ENCODE assay signal across 15 cellular contexts in the genomic region with DNA sequence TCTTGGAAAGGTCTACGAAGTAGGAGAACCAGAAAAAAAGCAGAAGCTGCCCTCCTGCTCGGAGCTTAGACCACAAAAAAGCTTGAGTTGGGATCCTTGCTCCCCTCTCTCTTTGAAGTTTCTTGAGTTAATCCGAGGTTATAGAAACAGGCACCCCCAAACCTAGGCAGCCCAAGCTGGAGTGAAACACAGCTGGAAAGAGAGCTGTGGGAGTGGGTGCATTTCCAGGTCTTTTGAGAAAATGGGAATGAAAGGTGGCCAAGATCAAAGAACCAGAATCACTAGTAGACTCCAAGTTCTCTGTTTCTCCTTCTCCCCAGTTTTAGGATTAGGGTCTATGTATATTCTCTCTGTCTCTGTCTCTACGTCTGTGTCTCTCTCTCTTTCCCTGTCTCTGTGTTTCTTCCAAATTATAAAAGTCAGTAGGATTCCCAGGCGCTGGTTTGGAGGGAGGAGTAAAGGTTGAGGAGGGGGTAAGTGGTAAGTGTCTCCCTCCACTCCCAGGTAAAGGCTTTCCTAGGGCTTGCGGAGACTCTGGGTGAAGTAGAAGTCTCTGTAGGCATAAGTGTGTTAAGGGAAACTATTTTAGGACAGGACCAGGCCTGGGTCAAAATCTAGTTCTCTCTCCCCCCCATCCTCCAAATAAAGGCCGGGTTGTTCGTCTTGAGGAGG. TPM values are rescaled to one million over a fixed set of nuclear protein-coding genes. Genes with fewer than 3 reads are reported as not detected.
"Had no signal": no experiment of that assay in that cellular context is flagged by ENCODE, and none has a peak within 500 bp of the region (broad histone marks: within the 10 kb centered on the region; RNA-seq: fewer than 3 reads in every experiment).

No MANE protein-coding gene starts in this region.

- H3K4me3 ChIP-seq: mucosa of descending colon, upper lobe of right lung had no signal

- H3K4me3 Mint-ChIP-seq: activated CD4-positive, alpha-beta T cell treated with anti-CD3 and anti-CD28 coated beads for 36 hours had no signal

- H3K4me1 ChIP-seq: foreskin keratinocyte had no signal

- DNase-seq: activated CD4-positive, alpha-beta T cell treated with anti-CD3 and anti-CD28 coated beads for 36 hours; activated effector memory CD4-positive, alpha-beta T cell treated with Interleukin-2 at 50 U/mL for 16 hours; activated T-cell treated with anti-CD3 and anti-CD28 coated beads, Interleukin-2, amount 50 U/mL, for 1 hour; effector CD4-positive, alpha-beta T cell; foreskin keratinocyte; mammary epithelial cell; mucosa of descending colon; SHP77 treated with DMSO at 0.1 percent for 48 hours; stimulated activated CD4-positive, alpha-beta T cell treated with anti-CD3 and anti-CD28 coated beads, Interleukin-12 subunit alpha, Interleukin-12 subunit beta, amount 100 ng/mL, for 4 hours; stimulated activated naive CD8-positive, alpha-beta T cell treated with anti-CD3 and anti-CD28 coated beads, Interleukin-15, Interleukin-2, amounts not matched to agents 100 U/mL and 50 U/mL, for 24 hours had no signal

- H3K27ac Mint-ChIP-seq: activated CD4-positive, alpha-beta T cell treated with anti-CD3 and anti-CD28 coated beads for 36 hours had no signal

- H3K36me3 ChIP-seq: right lobe of liver, upper lobe of right lung had no signal

- ATAC-seq: activated CD4-positive, alpha-beta T cell treated with anti-CD3 and anti-CD28 coated beads for 36 hours; foreskin keratinocyte; left lobe of liver; mucosa of descending colon; right lobe of liver; stimulated activated naive CD8-positive, alpha-beta T cell treated with anti-CD3 and anti-CD28 coated beads, Interleukin-15, Interleukin-2, amounts not matched to agents 100 U/mL and 50 U/mL, for 24 hours; upper lobe of right lung had no signal

- H3K9me3 ChIP-seq: mucosa of descending colon, right lobe of liver, upper lobe of right lung had no signal

- H3K27ac ChIP-seq: foreskin keratinocyte, right lobe of liver, upper lobe of right lung had no signal

RNA-seq across cellular contexts. Expression of a gene that starts 2.9 kb away (rescaled TPM):
- total RNA-seq: activated CD4-positive, alpha-beta T cell treated with anti-CD3 and anti-CD28 coated beads for 36 hours; endothelial cell of umbilical vein; foreskin keratinocyte; mammary epithelial cell; mucosa of descending colon; T-helper 2 cell treated with Interferon-gamma antibody and Interleukin-4, amounts not matched to agents 100 ng/mL and 5 ng/mL, for 36 hours; upper lobe of right lung had no signal
- polyA plus RNA-seq: endothelial cell of umbilical vein, foreskin keratinocyte had no signal
